Comparison of ENCODE assay signal across 14 cellular contexts in genomic region chr19:18252370-18252717, GRCh38. TPM values are rescaled to one million over a fixed set of nuclear protein-coding genes. Genes with fewer than 3 reads are reported as not detected.
"Had no signal": no experiment of that assay in that cellular context is flagged by ENCODE, and none has a peak within 500 bp of the region (broad histone marks: within the 10 kb centered on the region; RNA-seq: fewer than 3 reads in every experiment).

No MANE protein-coding gene starts in this region.

- H3K4me3 ChIP-seq: colonic mucosa, esophagus squamous epithelium, heart right ventricle, left lung, mucosa of descending colon, neural progenitor cell, psoas muscle, skin epidermis, spleen, testis, tibial artery, upper lobe of right lung, uterus had no signal

- H3K36me3 ChIP-seq: colonic mucosa, neural progenitor cell, upper lobe of right lung, uterus had no signal

- H3K9me3 ChIP-seq: colonic mucosa, esophagus squamous epithelium, left lung, mucosa of descending colon, psoas muscle, spleen, testis, tibial artery, upper lobe of right lung, uterus had no signal

- H3K27ac ChIP-seq: esophagus squamous epithelium, heart right ventricle, left lung, neural progenitor cell, psoas muscle, skin epidermis, spleen, testis, tibial artery, upper lobe of right lung, uterus had no signal

- DNase-seq: esophagus squamous epithelium had no signal

- H3K27me3 ChIP-seq: colonic mucosa, testis, upper lobe of right lung, uterus had no signal

- H3K9ac ChIP-seq: neural progenitor cell had no signal

- H2AFZ ChIP-seq: neural progenitor cell had no signal

- H3K4me1 ChIP-seq: left lung, neural progenitor cell, psoas muscle, testis, tibial artery, upper lobe of right lung, uterus had no signal

- H3K4me2 ChIP-seq: neural progenitor cell had no signal

RNA-seq across cellular contexts. Expression of gene PDE4C, which starts 26.1 kb away (rescaled TPM):
- total RNA-seq: naive thymus-derived CD4-positive, alpha-beta T cell had no signal
- polyA plus RNA-seq: naive thymus-derived CD4-positive, alpha-beta T cell had no signal
